8 cellular contexts compared by ENCODE assay signal in genomic region chr14:69484444-69485113, GRCh38. TPM values are rescaled to one million over a fixed set of nuclear protein-coding genes. Genes with fewer than 3 reads are reported as not detected.
A peak's percentile ranks its signal among the peaks of the same experiment; 100 is the strongest.
DNase-seq lines count a peak whose midpoint lies in the region; ATAC-seq and TF ChIP-seq lines count a peak whose summit lies in the region.

TSS of gene PLEKHD1 (plus strand) at chr14:69484728. CDS start at chr14:69484966, 238 bp downstream.

- no peaks in the 10 kb centered on the region for H3K9me3 ChIP-seq in mucosa of descending colon

- DNase-seq in stimulated activated CD4-positive, alpha-beta T cell treated with anti-CD3 and anti-CD28 coated beads, Interleukin-15, amount 100 ng/mL, for 24 hours: peak; percentile 26
- DNase-seq in stimulated activated CD4-positive, alpha-beta T cell treated with anti-CD3 and anti-CD28 coated beads, Interleukin-4, amount 100 ng/mL, for 24 hours: no peak
- peak; percentile 81 for DNase-seq in ecto neural progenitor cell (ENCODE audit: low spot score)
- DNase-seq in mucosa of descending colon: no peak
- no peak for DNase-seq in superior temporal gyrus (ENCODE audit: extremely low spot score)
- no peak for DNase-seq in CD1c-positive myeloid dendritic cell (ENCODE audit: extremely low spot score)
- DNase-seq in AG08396 (ENCODE audit: low spot score): no peak
- no peak for DNase-seq in SIG-M5 (lab: John Stamatoyannopoulos, UW)

- no peak within 1 kb of the TSS for H3K4me3 ChIP-seq in mucosa of descending colon

- peak; percentile 62 for ATAC-seq in mucosa of descending colon

- TF ChIP-seq CTCF in mucosa of descending colon (IDR thresholded peaks at IDR 0.05): no peak

- H3K36me3 ChIP-seq in mucosa of descending colon (ENCODE audit: low read depth): no peaks in the 10 kb centered on the region

- intact Hi-C loops in mucosa of descending colon (cut with DNase I, micrococcal nuclease): no loop called here

- peaks cover 12% of the 10 kb centered on the region for H3K4me1 ChIP-seq in mucosa of descending colon (ENCODE audit: low read depth)

RNA-seq across cellular contexts. Expression of gene PLEKHD1, which starts in this region (rescaled TPM):
- under 1 TPM in 2 of 3 donors, not detected in 1; 0.06 to 0.14 TPM for total RNA-seq in mucosa of descending colon

Comparison
In these comparisons a context has a peak if more than half of its experiments do, and no peak if none do; other contexts are left out.
1. DNase-seq: peak in stimulated activated CD4-positive, alpha-beta T cell treated with anti-CD3 and anti-CD28 coated beads, Interleukin-15, amount 100 ng/mL, for 24 hours (single experiment) and ecto neural progenitor cell (single experiment); none in stimulated activated CD4-positive, alpha-beta T cell treated with anti-CD3 and anti-CD28 coated beads, Interleukin-4, amount 100 ng/mL, for 24 hours (single experiment), mucosa of descending colon (0 of 3), superior temporal gyrus (single experiment), CD1c-positive myeloid dendritic cell (single experiment), AG08396 (single experiment) and SIG-M5 (single experiment).
2. Peak in ATAC-seq in mucosa of descending colon; RNA of the gene not detected or under 1 TPM.